ENCODE assay signal across 14 cellular contexts in genomic region chr6:140561701-140562100, GRCh38.
"Had no signal": no experiment of that assay in that cellular context is flagged by ENCODE, and none has a peak within 500 bp of the region (broad histone marks: within the 10 kb centered on the region; RNA-seq: fewer than 3 reads in every experiment).

No MANE protein-coding gene starts in this region.

- DNase-seq: dermis blood vessel endothelial cell; erythroblast; heart right ventricle; hypothalamus; kidney glomerular epithelial cell; naive thymus-derived CD4-positive, alpha-beta T cell; nephron progenitor cell; sigmoid colon; stimulated activated CD4-positive, alpha-beta T cell treated with anti-CD3 and anti-CD28 coated beads, Interleukin-2, amount 100 ng/mL, for 24 hours; stimulated activated CD4-positive, alpha-beta T cell treated with anti-CD3 and anti-CD28 coated beads, Interleukin-4, amount 100 ng/mL, for 4 hours; stimulated activated naive B cell treated with anti-CD40 and anti-IgM and Interleukin-4, amounts not matched to agents 10 μg/mL and 1 μg/mL and 100 μg/mL, for 72 hours; stimulated activated naive CD8-positive, alpha-beta T cell treated with anti-CD3 and anti-CD28 coated beads, Interleukin-15, amount 100 ng/mL, for 72 hours; testis; upper lobe of right lung had no signal

- ATAC-seq: heart right ventricle; naive thymus-derived CD4-positive, alpha-beta T cell; stimulated activated naive B cell treated with anti-CD40 and anti-IgM and Interleukin-4, amounts not matched to agents 10 μg/mL and 1 μg/mL and 100 μg/mL, for 72 hours; stimulated activated naive CD8-positive, alpha-beta T cell treated with anti-CD3 and anti-CD28 coated beads, Interleukin-15, amount 100 ng/mL, for 72 hours; upper lobe of right lung had no signal
